Comparison of ENCODE assay signal across 8 cellular contexts in genomic region chr10:61900829-61901783, GRCh38. TPM values are rescaled to one million over a fixed set of nuclear protein-coding genes. Genes with fewer than 3 reads are reported as not detected.
DNase-seq lines count a peak whose midpoint lies in the region; ATAC-seq and TF ChIP-seq lines count a peak whose summit lies in the region.

Gene ARID5B (plus strand): TSS chr10:61901699. CDS start chr10:61901710, 11 bp downstream.

- 0% methylated on average over 34 of the region's 34 CpGs for WGBS in lower leg skin, 2 donors

- peaks cover 25% of the 10 kb centered on the region for H3K4me1 ChIP-seq in effector memory CD4-positive, alpha-beta T cell (ENCODE audit: control insufficient read depth, insufficient read depth, low read length, poor library complexity, severe bottlenecking)

- no peak for TF ChIP-seq POLR2A in lower leg skin (IDR thresholded peaks at IDR 0.05)

- H3K9me3 ChIP-seq in effector memory CD4-positive, alpha-beta T cell (ENCODE audit: control insufficient read depth, low read length), result no peaks in the 10 kb centered on the region

- intact Hi-C loops in lower leg skin (cut with DNase I; ENCODE audit: low total_unique reads), result no loop called here

- no peaks in the 10 kb centered on the region for H3K36me3 ChIP-seq in effector memory CD4-positive, alpha-beta T cell (ENCODE audit: control insufficient read depth, insufficient read depth, low read length)

- ATAC-seq in HG03196 (IDR thresholded peaks at IDR 0.05; ENCODE audit: unreplicated experiment), result no peak

- no peaks in the 10 kb centered on the region for H3K27me3 ChIP-seq in effector memory CD4-positive, alpha-beta T cell (replicated peaks; ENCODE audit: control insufficient read depth, insufficient read depth, low read length, poor library complexity, severe bottlenecking)

- DNase-seq in GM12864 (ENCODE audit: low read depth) (no peak), NCI-H2227 treated with DMSO at 0.1 percent for 48 hours (lab: John Stamatoyannopoulos, UW) (peak; percentile 31), lower leg skin (ENCODE audit: low spot score in 2 of 2) (peak in 1 of 2 donors; percentile 62)
- DNase-seq in activated CD4-positive, alpha-beta T cell treated with anti-CD3 and anti-CD28 coated beads, Interleukin-2, amount 50 U/mL, for 48 hours, result peak; percentile 37 to 60
- DNase-seq in effector memory CD4-positive, alpha-beta T cell, result peak in 2 of 3 donors; percentile 32 to 40
- peak; percentile 63 for DNase-seq in stimulated activated CD8-positive, alpha-beta memory T cell treated with anti-CD3 and anti-CD28 coated beads, Interleukin-4, amount 100 ng/mL, for 48 hours

- peak within 1 kb of the TSS; percentile 96 for H3K27ac ChIP-seq in 22Rv1
- H3K27ac ChIP-seq in effector memory CD4-positive, alpha-beta T cell (ENCODE audit: insufficient read depth, low read length, poor library complexity, severe bottlenecking), result peak within 1 kb of the TSS; percentile 88

- peak within 1 kb of the TSS; percentile 67 for H3K4me3 ChIP-seq in GM12864 (ENCODE audit: low read depth, low read length)
- H3K4me3 ChIP-seq in effector memory CD4-positive, alpha-beta T cell (ENCODE audit: insufficient read depth, low read depth, low read length, poor library complexity, severe bottlenecking), result peak within 1 kb of the TSS; percentile 75
- peak within 1 kb of the TSS; percentile 64 for H3K4me3 ChIP-seq in lower leg skin (ENCODE audit: low read depth, poor library complexity, severe bottlenecking)

- no peak for TF ChIP-seq CTCF in 22Rv1 (IDR thresholded peaks at IDR 0.05)
- no peak for TF ChIP-seq CTCF in GM12864 (IDR thresholded peaks at IDR 0.05; ENCODE audit: low read depth, low read length, missing control alignments)
- TF ChIP-seq CTCF in lower leg skin (IDR thresholded peaks at IDR 0.05), result no peak

RNA-seq across cellular contexts. Expression of gene ARID5B, which starts in this region (rescaled TPM):
- total RNA-seq in lower leg skin, result 100 to 1,000 TPM in 1 of 4 donors, 10 to 100 TPM in 3; 47.2 to 127 (median 62.8) TPM
